ENCODE assay signal across 1 cellular context in the genomic region with DNA sequence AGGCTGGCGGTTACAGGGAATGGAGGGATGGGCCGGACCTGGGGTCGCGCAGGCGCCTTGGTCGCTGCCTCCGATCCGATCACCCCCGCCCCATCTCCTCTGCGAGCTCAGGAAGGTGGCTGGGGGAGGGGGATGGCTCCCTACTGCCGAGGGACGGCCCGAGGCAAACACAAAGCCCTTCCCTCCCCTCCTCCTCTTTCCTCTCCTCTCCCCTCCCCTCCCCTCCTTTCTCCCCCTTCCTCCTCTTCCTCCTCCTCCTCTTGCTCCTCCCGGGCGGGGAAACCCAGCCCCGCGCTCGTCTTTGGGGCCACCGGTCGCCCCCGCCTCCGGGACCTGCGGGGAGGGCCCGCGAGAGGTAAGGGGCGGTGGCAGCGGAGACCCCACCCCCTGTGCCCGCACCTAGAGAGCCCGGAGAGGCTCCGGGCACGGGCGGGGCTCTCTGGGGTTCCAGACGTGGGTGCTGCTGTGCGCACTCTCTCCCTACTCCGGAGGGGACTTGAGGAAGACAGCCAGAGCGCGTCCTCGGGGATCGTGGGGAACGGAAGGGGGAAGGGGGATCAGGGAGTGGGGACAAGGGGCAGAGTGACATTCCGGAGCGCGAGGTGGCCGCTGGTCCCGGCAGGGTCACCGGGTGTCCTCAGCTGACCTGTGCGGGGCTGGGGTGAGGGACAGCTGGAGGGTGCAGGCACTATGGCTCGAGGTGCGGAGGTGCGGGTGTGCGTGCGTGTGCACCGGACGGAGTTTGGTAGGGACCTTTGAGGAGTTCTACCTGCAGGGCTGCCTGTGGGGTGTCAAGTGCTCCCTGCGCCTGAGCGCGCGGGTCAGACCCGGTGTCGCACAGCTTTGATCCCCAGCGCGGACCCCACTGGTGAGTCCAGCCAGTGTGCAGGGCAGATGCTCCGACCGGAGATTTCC.
TF ChIP-seq lines count a peak whose summit lies in the region.

A gene with protein sequence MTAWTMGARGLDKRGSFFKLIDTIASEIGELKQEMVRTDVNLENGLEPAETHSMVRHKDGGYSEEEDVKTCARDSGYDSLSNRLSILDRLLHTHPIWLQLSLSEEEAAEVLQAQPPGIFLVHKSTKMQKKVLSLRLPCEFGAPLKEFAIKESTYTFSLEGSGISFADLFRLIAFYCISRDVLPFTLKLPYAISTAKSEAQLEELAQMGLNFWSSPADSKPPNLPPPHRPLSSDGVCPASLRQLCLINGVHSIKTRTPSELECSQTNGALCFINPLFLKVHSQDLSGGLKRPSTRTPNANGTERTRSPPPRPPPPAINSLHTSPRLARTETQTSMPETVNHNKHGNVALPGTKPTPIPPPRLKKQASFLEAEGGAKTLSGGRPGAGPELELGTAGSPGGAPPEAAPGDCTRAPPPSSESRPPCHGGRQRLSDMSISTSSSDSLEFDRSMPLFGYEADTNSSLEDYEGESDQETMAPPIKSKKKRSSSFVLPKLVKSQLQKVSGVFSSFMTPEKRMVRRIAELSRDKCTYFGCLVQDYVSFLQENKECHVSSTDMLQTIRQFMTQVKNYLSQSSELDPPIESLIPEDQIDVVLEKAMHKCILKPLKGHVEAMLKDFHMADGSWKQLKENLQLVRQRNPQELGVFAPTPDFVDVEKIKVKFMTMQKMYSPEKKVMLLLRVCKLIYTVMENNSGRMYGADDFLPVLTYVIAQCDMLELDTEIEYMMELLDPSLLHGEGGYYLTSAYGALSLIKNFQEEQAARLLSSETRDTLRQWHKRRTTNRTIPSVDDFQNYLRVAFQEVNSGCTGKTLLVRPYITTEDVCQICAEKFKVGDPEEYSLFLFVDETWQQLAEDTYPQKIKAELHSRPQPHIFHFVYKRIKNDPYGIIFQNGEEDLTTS (plus strand): TSS at position 286 of the 915 bp plus-strand sequence. CDS start 131,344 bp downstream, outside the sequence.

TF ChIP-seq in WTC11, 78 proteins besides CTCF, POLR2A, EP300 and RAD21 (continued from another document and continues in another):
- TF ChIP-seq ERG (CRISPR knock-in tag; IDR thresholded peaks at IDR 0.05) (no peak), ZNF512 (CRISPR knock-in tag; IDR thresholded peaks at IDR 0.05; ENCODE audit: borderline replicate concordance) (no peak), ARID4B (CRISPR knock-in tag; IDR thresholded peaks at IDR 0.05; ENCODE audit: borderline replicate concordance) (0 out of 2 replicates have a peak, but pooled peaks have one; percentile 0), IRF2 (CRISPR knock-in tag; IDR thresholded peaks at IDR 0.05; ENCODE audit: borderline replicate concordance, low read depth) (no peak), JUN (CRISPR knock-in tag; IDR thresholded peaks at IDR 0.05) (no peak), E2F4 (CRISPR knock-in tag; IDR thresholded peaks at IDR 0.05; ENCODE audit: borderline replicate concordance, low read depth) (no peak), MYBL2 (CRISPR knock-in tag; IDR thresholded peaks at IDR 0.05) (no peak), SP1 (CRISPR knock-in tag; conservative IDR thresholded peaks at IDR 0.05) (peak; percentile 51), PRDM15 (CRISPR knock-in tag; IDR thresholded peaks at IDR 0.05) (no peak), ZNF263 (CRISPR knock-in tag; IDR thresholded peaks at IDR 0.05; ENCODE audit: low read depth) (peak; percentile 84), USF2 (CRISPR knock-in tag; IDR thresholded peaks at IDR 0.05) (no peak; the same call in 1 of the 2 replicates), IRF1 (CRISPR knock-in tag; IDR thresholded peaks at IDR 0.05) (no peak), SOX15 (CRISPR knock-in tag; IDR thresholded peaks at IDR 0.05) (no peak), ZNF671 (CRISPR knock-in tag; IDR thresholded peaks at IDR 0.05) (no peak), EMX1 (CRISPR knock-in tag; IDR thresholded peaks at IDR 0.05) (no peak), FOXP4 (CRISPR knock-in tag; IDR thresholded peaks at IDR 0.05) (0 out of 2 replicates have a peak, but pooled peaks have one; percentile 52), SMAD4 (CRISPR knock-in tag; IDR thresholded peaks at IDR 0.05) (no peak), FOXJ3 (CRISPR knock-in tag; IDR thresholded peaks at IDR 0.05; ENCODE audit: borderline replicate concordance) (no peak), NFYB (CRISPR knock-in tag; conservative IDR thresholded peaks at IDR 0.05; ENCODE audit: low read depth) (no peak)
- TF ChIP-seq, protein P1, sequence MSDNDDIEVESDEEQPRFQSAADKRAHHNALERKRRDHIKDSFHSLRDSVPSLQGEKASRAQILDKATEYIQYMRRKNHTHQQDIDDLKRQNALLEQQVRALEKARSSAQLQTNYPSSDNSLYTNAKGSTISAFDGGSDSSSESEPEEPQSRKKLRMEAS (CRISPR knock-in tag; IDR thresholded peaks at IDR 0.05) = 0 out of 2 replicates have a peak, but pooled peaks have one; percentile 15
- TF ChIP-seq, protein P2, sequence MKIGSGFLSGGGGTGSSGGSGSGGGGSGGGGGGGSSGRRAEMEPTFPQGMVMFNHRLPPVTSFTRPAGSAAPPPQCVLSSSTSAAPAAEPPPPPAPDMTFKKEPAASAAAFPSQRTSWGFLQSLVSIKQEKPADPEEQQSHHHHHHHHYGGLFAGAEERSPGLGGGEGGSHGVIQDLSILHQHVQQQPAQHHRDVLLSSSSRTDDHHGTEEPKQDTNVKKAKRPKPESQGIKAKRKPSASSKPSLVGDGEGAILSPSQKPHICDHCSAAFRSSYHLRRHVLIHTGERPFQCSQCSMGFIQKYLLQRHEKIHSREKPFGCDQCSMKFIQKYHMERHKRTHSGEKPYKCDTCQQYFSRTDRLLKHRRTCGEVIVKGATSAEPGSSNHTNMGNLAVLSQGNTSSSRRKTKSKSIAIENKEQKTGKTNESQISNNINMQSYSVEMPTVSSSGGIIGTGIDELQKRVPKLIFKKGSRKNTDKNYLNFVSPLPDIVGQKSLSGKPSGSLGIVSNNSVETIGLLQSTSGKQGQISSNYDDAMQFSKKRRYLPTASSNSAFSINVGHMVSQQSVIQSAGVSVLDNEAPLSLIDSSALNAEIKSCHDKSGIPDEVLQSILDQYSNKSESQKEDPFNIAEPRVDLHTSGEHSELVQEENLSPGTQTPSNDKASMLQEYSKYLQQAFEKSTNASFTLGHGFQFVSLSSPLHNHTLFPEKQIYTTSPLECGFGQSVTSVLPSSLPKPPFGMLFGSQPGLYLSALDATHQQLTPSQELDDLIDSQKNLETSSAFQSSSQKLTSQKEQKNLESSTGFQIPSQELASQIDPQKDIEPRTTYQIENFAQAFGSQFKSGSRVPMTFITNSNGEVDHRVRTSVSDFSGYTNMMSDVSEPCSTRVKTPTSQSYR (CRISPR knock-in tag; IDR thresholded peaks at IDR 0.05) = no peak
